14 cellular contexts compared by ENCODE assay signal in the genomic region with DNA sequence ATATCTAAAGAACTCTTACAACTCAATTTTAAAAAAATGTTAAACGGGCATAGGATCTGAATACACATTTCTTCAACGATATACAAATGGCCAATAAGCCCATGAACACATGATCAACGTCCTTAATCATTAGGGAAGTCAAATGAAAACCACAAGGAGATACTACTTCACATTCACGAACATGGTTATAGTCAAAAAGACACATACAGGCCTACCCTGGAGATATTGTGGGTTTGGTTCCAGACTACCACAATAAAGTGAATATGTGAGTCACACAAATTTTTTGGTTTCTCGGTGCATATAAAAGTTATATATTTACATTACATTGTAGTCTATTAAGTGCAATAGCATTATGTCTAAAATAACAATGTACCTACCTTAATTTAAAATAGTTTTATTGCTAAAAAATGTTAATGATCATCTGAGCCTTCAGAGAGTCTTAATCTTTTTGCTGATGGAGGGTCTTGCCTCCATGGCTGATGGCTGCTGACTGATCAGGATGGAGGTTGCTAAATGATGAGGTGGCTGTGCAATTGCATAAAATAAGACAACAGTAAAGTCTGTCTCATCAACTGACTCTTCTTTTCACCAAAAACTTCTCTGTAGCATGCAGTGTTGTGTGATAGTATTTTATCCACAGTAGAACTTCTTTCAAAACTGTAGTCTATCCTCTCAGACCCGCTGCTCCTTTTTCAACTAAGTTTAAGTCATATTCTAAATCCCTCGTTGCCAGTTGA. TPM values are rescaled to one million over a fixed set of nuclear protein-coding genes. Genes with fewer than 3 reads are reported as not detected.
"Had no signal": no experiment of that assay in that cellular context is flagged by ENCODE, and none has a peak within 500 bp of the region (broad histone marks: within the 10 kb centered on the region; RNA-seq: fewer than 3 reads in every experiment).

No MANE protein-coding gene starts in this region.

- H3K4me2 ChIP-seq: hepatocyte had no signal

- H3K27ac ChIP-seq: adrenal gland, coronary artery, esophagus muscularis mucosa, hepatocyte, left lung, ovary, sigmoid colon, spleen had no signal

- H2AFZ ChIP-seq: hepatocyte had no signal

- ATAC-seq: left lung had no signal

- H3K4me1 ChIP-seq: left lung, sigmoid colon had no signal

- H3K4me3 Mint-ChIP-seq: activated T-helper 1 cell treated with anti-CD3 and anti-CD28 coated beads, Interleukin-12 subunit alpha, Interleukin-12 subunit beta, Interleukin-2, Interleukin-4 antibody, amounts not matched to agents 30 ng/mL and 10 ng/mL and 1 ng/mL, durations not matched to agents 14 hours and 24 hours and 36 hours; T-helper 1 cell treated with Interleukin-12 subunit alpha and Interleukin-12 subunit beta and Interleukin-4 antibody, amounts not matched to agents 30 μg/mL and 1 μg/mL, for 36 hours had no signal

- H3K4me3 ChIP-seq: adrenal gland, coronary artery, esophagus muscularis mucosa, hepatocyte, left lung, ovary, sigmoid colon, spleen had no signal

- H3K27me3 ChIP-seq: adrenal gland, esophagus muscularis mucosa, hepatocyte, left lung, ovary, sigmoid colon, spleen had no signal

- H3K9me3 ChIP-seq: adrenal gland, esophagus muscularis mucosa, left lung, ovary, sigmoid colon, spleen had no signal

- H3K27ac Mint-ChIP-seq: activated T-helper 1 cell treated with anti-CD3 and anti-CD28 coated beads, Interleukin-12 subunit alpha, Interleukin-12 subunit beta, Interleukin-2, Interleukin-4 antibody, amounts not matched to agents 30 ng/mL and 10 ng/mL and 1 ng/mL, durations not matched to agents 14 hours and 24 hours and 36 hours; T-helper 1 cell treated with Interleukin-12 subunit alpha and Interleukin-12 subunit beta and Interleukin-4 antibody, amounts not matched to agents 30 μg/mL and 1 μg/mL, for 36 hours had no signal

- H3K9me3 Mint-ChIP-seq: activated T-helper 1 cell treated with anti-CD3 and anti-CD28 coated beads, Interleukin-12 subunit alpha, Interleukin-12 subunit beta, Interleukin-2, Interleukin-4 antibody, amounts not matched to agents 30 ng/mL and 10 ng/mL and 1 ng/mL, durations not matched to agents 14 hours and 24 hours and 36 hours; T-helper 1 cell treated with Interleukin-12 subunit alpha and Interleukin-12 subunit beta and Interleukin-4 antibody, amounts not matched to agents 30 μg/mL and 1 μg/mL, for 36 hours had no signal

- DNase-seq: activated naive CD4-positive, alpha-beta T cell; adrenal gland; central memory CD4-positive, alpha-beta T cell; kidney; left lung; mammary epithelial cell; ovary; sigmoid colon; spleen had no signal

- FAIRE-seq: kidney had no signal

- H3K36me3 ChIP-seq: ovary had no signal

RNA-seq across cellular contexts. Expression of gene SPATA6L, which starts 59.6 kb away (rescaled TPM):
- total RNA-seq: activated T-helper 1 cell treated with anti-CD3 and anti-CD28 coated beads, Interleukin-12 subunit alpha, Interleukin-12 subunit beta, Interleukin-2, Interleukin-4 antibody, amounts not matched to agents 30 ng/mL and 10 ng/mL and 1 ng/mL, durations not matched to agents 14 hours and 24 hours and 36 hours had no signal
